Comparison of ENCODE assay signal across 7 cellular contexts in genomic region chr9:113602126-113603119, GRCh38.
DNase-seq lines count a peak whose midpoint lies in the region; ATAC-seq, FAIRE-seq and TF ChIP-seq lines count a peak whose summit lies in the region.

No MANE protein-coding gene starts in this region.

- ATAC-seq in HG02678 (IDR thresholded peaks at IDR 0.05; ENCODE audit: unreplicated experiment) (peak; percentile 77), sciatic nerve (peak; percentile 75)

- DNase-seq in GM18507 (ENCODE audit: extremely low spot score, insufficient read length, low read depth) = peak; percentile 46
- peak; percentile 69 for DNase-seq in NCI-H2107 (lab: John Stamatoyannopoulos, UW)
- peak; percentile 39 for DNase-seq in activated CD4-positive, alpha-beta memory T cell treated with anti-CD3 and anti-CD28 coated beads, Interleukin-2, amount 10 ng/mL, durations not matched to agents 7 days and 5 days
- peak; percentile 66 for DNase-seq in fibroblast of villous mesenchyme (ENCODE audit: low read depth)
- DNase-seq in sciatic nerve (ENCODE audit: low spot score) = peak; percentile 84
- no peak for DNase-seq in central memory CD4-positive, alpha-beta T cell

- H3K4me3 ChIP-seq in fibroblast of villous mesenchyme (ENCODE audit: low read depth, low read length) = no peak overlapping the region

- no peaks in the 10 kb centered on the region for H3K27me3 Mint-ChIP-seq in activated CD4-positive, alpha-beta memory T cell treated with anti-CD3 and anti-CD28 coated beads, Interleukin-2, amount 10 ng/mL, durations not matched to agents 7 days and 5 days

- H3K4me3 Mint-ChIP-seq in activated CD4-positive, alpha-beta memory T cell treated with anti-CD3 and anti-CD28 coated beads, Interleukin-2, amount 10 ng/mL, durations not matched to agents 7 days and 5 days = no peak overlapping the region

- H3K9me3 Mint-ChIP-seq in activated CD4-positive, alpha-beta memory T cell treated with anti-CD3 and anti-CD28 coated beads, Interleukin-2, amount 10 ng/mL, durations not matched to agents 7 days and 5 days = no peaks in the 10 kb centered on the region

- CTCF ChIA-PET in activated CD4-positive, alpha-beta memory T cell treated with anti-CD3 and anti-CD28 coated beads, Interleukin-2, amount 10 ng/mL, durations not matched to agents 7 days and 5 days (lab: Charles Lee) = interaction anchor here (0.9 to 5.1 kb wide), 3 partner anchors 10 to 56 kb away, joined by 3 to 29 read pairs (median 5); no protein-coding TSS in a partner anchor

- TF ChIP-seq CTCF in fibroblast of villous mesenchyme (IDR thresholded peaks at IDR 0.05; ENCODE audit: insufficient read depth, low read depth, low read length) = no peak

- no peak overlapping the region for H3K27ac Mint-ChIP-seq in activated CD4-positive, alpha-beta memory T cell treated with anti-CD3 and anti-CD28 coated beads, Interleukin-2, amount 10 ng/mL, durations not matched to agents 7 days and 5 days

- POLR2A ChIA-PET in activated CD4-positive, alpha-beta memory T cell treated with anti-CD3 and anti-CD28 coated beads, Interleukin-2, amount 10 ng/mL, durations not matched to agents 7 days and 5 days (lab: Charles Lee) = no interaction called here

- intact Hi-C loops in sciatic nerve (cut with DNase I) = no loop called here

- FAIRE-seq in GM18507 (lab: Jason Lieb, UNC) = peak; percentile 56

- peaks cover 4% of the 10 kb centered on the region for H3K4me1 Mint-ChIP-seq in activated CD4-positive, alpha-beta memory T cell treated with anti-CD3 and anti-CD28 coated beads, Interleukin-2, amount 10 ng/mL, durations not matched to agents 7 days and 5 days

- H3K36me3 Mint-ChIP-seq in activated CD4-positive, alpha-beta memory T cell treated with anti-CD3 and anti-CD28 coated beads, Interleukin-2, amount 10 ng/mL, durations not matched to agents 7 days and 5 days (ENCODE audit: low read depth) = no peaks in the 10 kb centered on the region
